1 cellular context compared by ENCODE assay signal in genomic region chr10:132319853-132320669, GRCh38.
TF ChIP-seq lines count a peak whose summit lies in the region.

No MANE protein-coding gene starts in this region.

TF ChIP-seq in HEK293, 187 proteins besides CTCF, POLR2A, EP300 and RAD21 (continued from another document and continues in another):
- TF ChIP-seq ZNF398 (tag by site-specific recombination; IDR thresholded peaks at IDR 0.05) (peak; percentile 88), ZNF341 (tag by site-specific recombination; IDR thresholded peaks at IDR 0.05; ENCODE audit: low read depth) (no peak), ZNF768 (tag by site-specific recombination; IDR thresholded peaks at IDR 0.05) (no peak), ZBTB17 (tag by site-specific recombination; IDR thresholded peaks at IDR 0.05) (peak; percentile 26; the same call in 1 of the 2 replicates), SCRT2 (tag by site-specific recombination; IDR thresholded peaks at IDR 0.05) (peak; percentile 86), ZNF335 (tag by site-specific recombination; conservative IDR thresholded peaks at IDR 0.05) (no peak), ZNF155 (tag by site-specific recombination; IDR thresholded peaks at IDR 0.05) (no peak), OVOL3 (tag by site-specific recombination; IDR thresholded peaks at IDR 0.05) (no peak), PRDM4 (tag by site-specific recombination; IDR thresholded peaks at IDR 0.05) (0 out of 2 replicates have a peak, but pooled peaks have one; percentile 49), GLI2 (tag by site-specific recombination; IDR thresholded peaks at IDR 0.05; ENCODE audit: borderline replicate concordance, low read depth) (no peak), ZNF324 (tag by site-specific recombination; IDR thresholded peaks at IDR 0.05) (no peak), ZBTB49 (tag by site-specific recombination; IDR thresholded peaks at IDR 0.05; ENCODE audit: low read depth) (no peak), ZNF555 (tag by site-specific recombination; conservative IDR thresholded peaks at IDR 0.05) (no peak), SETDB1 (IDR thresholded peaks at IDR 0.05; ENCODE audit: insufficient read length, low read length) (no peak), ZNF138 (tag by site-specific recombination; IDR thresholded peaks at IDR 0.05; ENCODE audit: borderline replicate concordance) (no peak), GLI4 (tag by site-specific recombination; IDR thresholded peaks at IDR 0.05) (no peak), SCRT1 (tag by site-specific recombination; IDR thresholded peaks at IDR 0.05; ENCODE audit: borderline replicate concordance) (no peak), PRDM2 (tag by site-specific recombination; IDR thresholded peaks at IDR 0.05; ENCODE audit: borderline replicate concordance) (no peak), MYNN (tag by site-specific recombination; IDR thresholded peaks at IDR 0.05; ENCODE audit: borderline replicate concordance) (no peak), HOXA7 (CRISPR knock-in tag; IDR thresholded peaks at IDR 0.05; ENCODE audit: borderline replicate concordance) (no peak), KLF1 (tag by site-specific recombination; IDR thresholded peaks at IDR 0.05) (no peak), ZXDB (tag by site-specific recombination; IDR thresholded peaks at IDR 0.05) (no peak), ZNF488 (tag by site-specific recombination; IDR thresholded peaks at IDR 0.05) (no peak), ZBTB11 (tag by site-specific recombination; conservative IDR thresholded peaks at IDR 0.05; ENCODE audit: low read depth) (no peak), ZNF2 (tag by site-specific recombination; IDR thresholded peaks at IDR 0.05) (no peak), ZNF600 (tag by site-specific recombination; IDR thresholded peaks at IDR 0.05) (peak; percentile 85), KLF16 (tag by site-specific recombination; IDR thresholded peaks at IDR 0.05) (no peak), ZNF311 (tag by site-specific recombination; IDR thresholded peaks at IDR 0.05; ENCODE audit: borderline replicate concordance) (no peak), KLF7 (tag by site-specific recombination; IDR thresholded peaks at IDR 0.05; ENCODE audit: borderline replicate concordance) (no peak), HOXC10 (CRISPR knock-in tag; IDR thresholded peaks at IDR 0.05) (no peak), ZEB2 (tag by site-specific recombination; IDR thresholded peaks at IDR 0.05) (no peak), ZNF292 (tag by site-specific recombination; IDR thresholded peaks at IDR 0.05; ENCODE audit: borderline replicate concordance, low read depth) (no peak), ZNF24 (tag by site-specific recombination; IDR thresholded peaks at IDR 0.05) (no peak), ZNF621 (tag by site-specific recombination; IDR thresholded peaks at IDR 0.05) (no peak), ZNF26 (tag by site-specific recombination; IDR thresholded peaks at IDR 0.05) (no peak), ZFP41 (tag by site-specific recombination; IDR thresholded peaks at IDR 0.05; ENCODE audit: borderline replicate concordance) (no peak), ZNF362 (tag by site-specific recombination; IDR thresholded peaks at IDR 0.05) (no peak), ZNF837 (tag by site-specific recombination; IDR thresholded peaks at IDR 0.05) (no peak), ZFP3 (tag by site-specific recombination; IDR thresholded peaks at IDR 0.05; ENCODE audit: low read depth) (no peak), ZNF16 (tag by site-specific recombination; IDR thresholded peaks at IDR 0.05; ENCODE audit: low read depth) (no peak), TCF7L2 (IDR thresholded peaks at IDR 0.05; ENCODE audit: borderline replicate concordance, low read depth, low read length) (no peak)
